10 cellular contexts compared by ENCODE assay signal in the genomic region with DNA sequence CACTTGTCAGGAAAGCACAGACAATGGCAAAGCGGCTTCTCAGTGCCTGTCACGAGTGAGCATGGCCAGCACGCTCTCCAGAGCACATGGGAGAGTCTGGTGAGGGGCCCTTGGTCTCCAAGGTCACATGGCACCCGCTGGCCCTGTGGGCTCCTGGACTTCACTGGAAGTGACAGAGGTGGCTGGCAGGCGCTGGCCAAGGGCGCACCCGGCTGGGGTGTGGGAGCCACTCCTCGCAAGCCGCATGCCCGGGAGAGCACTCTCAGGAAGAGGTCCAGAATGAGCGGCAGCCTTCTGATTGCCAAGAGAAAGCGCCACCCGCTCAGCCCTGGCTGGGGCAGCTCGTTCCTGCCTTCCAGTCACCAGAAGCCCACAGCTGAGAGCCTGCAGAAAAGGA. TPM values are rescaled to one million over a fixed set of nuclear protein-coding genes. Genes with fewer than 3 reads are reported as not detected.
A peak's percentile ranks its signal among the peaks of the same experiment; 100 is the strongest.
DNase-seq lines count a peak whose midpoint lies in the region; ATAC-seq and TF ChIP-seq lines count a peak whose summit lies in the region.
"Had no signal": no experiment of that assay in that cellular context is flagged by ENCODE, and none has a peak within 500 bp of the region (broad histone marks: within the 10 kb centered on the region; RNA-seq: fewer than 3 reads in every experiment).

No MANE protein-coding gene starts in this region.

- H3K27ac ChIP-seq in VCaP (peak overlapping the region; percentile 86), testis (no peak overlapping the region)

- no peaks in the 10 kb centered on the region for H3K27me3 ChIP-seq in testis

- H3K4me1 Mint-ChIP-seq in T-cell, result peaks cover 40 to 45% (median 43%) of the 10 kb centered on the region in 3 donors
- H3K4me1 Mint-ChIP-seq in activated CD4-positive, alpha-beta T cell treated with anti-CD3 and anti-CD28 coated beads for 36 hours, result peaks cover 18% of the 10 kb centered on the region

- no peak for TF ChIP-seq POLR2A in testis (IDR thresholded peaks at IDR 0.05)

- H3K4me3 Mint-ChIP-seq in T-cell, result no peak overlapping the region
- H3K4me3 Mint-ChIP-seq in activated CD4-positive, alpha-beta T cell treated with anti-CD3 and anti-CD28 coated beads for 36 hours, result no peak overlapping the region

- intact Hi-C loops in testis (cut with DNase I; ENCODE audit: low total_unique reads), result no loop called here
- intact Hi-C loops in activated CD4-positive, alpha-beta T cell treated with anti-CD3 and anti-CD28 coated beads for 36 hours (cut with DNase I, micrococcal nuclease), result no loop called here

- peak; percentile 61 for DNase-seq in globus pallidus (ENCODE audit: low spot score)
- peak; percentile 35 for DNase-seq in midbrain (lab: John Stamatoyannopoulos, UW)
- peak; percentile 43 for DNase-seq in testis
- DNase-seq in T-cell, result no peak
- DNase-seq in T-helper 2 cell, result no peak
- no peak for DNase-seq in activated CD4-positive, alpha-beta T cell treated with anti-CD3 and anti-CD28 coated beads for 36 hours
- DNase-seq: activated CD8-positive, alpha-beta memory T cell treated with anti-CD3 and anti-CD28 coated beads for 24 hours; activated gamma-delta T cell had no signal

- H3K9me3 ChIP-seq in testis, result no peaks in the 10 kb centered on the region

- peaks cover 14% of the 10 kb centered on the region for H3K36me3 Mint-ChIP-seq in T-cell
- H3K36me3 Mint-ChIP-seq in activated CD4-positive, alpha-beta T cell treated with anti-CD3 and anti-CD28 coated beads for 36 hours (ENCODE audit: low read depth), result peaks cover 9% of the 10 kb centered on the region

- H3K9me3 Mint-ChIP-seq in T-cell, result no peaks in the 10 kb centered on the region
- H3K9me3 Mint-ChIP-seq in activated CD4-positive, alpha-beta T cell treated with anti-CD3 and anti-CD28 coated beads for 36 hours (ENCODE audit: low read depth), result peaks cover 3% of the 10 kb centered on the region

- CTCF ChIA-PET in T-cell (lab: Charles Lee), result no interaction called here
- CTCF ChIA-PET in activated CD4-positive, alpha-beta T cell treated with anti-CD3 and anti-CD28 coated beads for 36 hours (lab: Charles Lee), result interaction anchor here (0.6 kb wide), 1 partner anchor 91 kb away, joined by 4 read pairs; no protein-coding TSS in a partner anchor

- ATAC-seq in T-cell (replicated peaks in 1 of 4) (no peak), HG02884 (IDR thresholded peaks at IDR 0.05; ENCODE audit: unreplicated experiment) (no peak)
- no peak for ATAC-seq in activated CD4-positive, alpha-beta T cell treated with anti-CD3 and anti-CD28 coated beads for 36 hours

- no peak overlapping the region for H3K4me3 ChIP-seq in testis

- TF ChIP-seq CTCF in VCaP (conservative IDR thresholded peaks at IDR 0.05), result no peak
- no peak for TF ChIP-seq CTCF in testis (IDR thresholded peaks at IDR 0.05)

- H3K4me1 ChIP-seq in testis, result peaks cover 12% of the 10 kb centered on the region

- 62 to 81% methylated on average over 9 to 13 of the region's 14 CpGs for WGBS in testis, 2 donors

- no peak overlapping the region for H3K27ac Mint-ChIP-seq in T-cell
- no peak overlapping the region for H3K27ac Mint-ChIP-seq in activated CD4-positive, alpha-beta T cell treated with anti-CD3 and anti-CD28 coated beads for 36 hours

- POLR2A ChIA-PET in T-cell (lab: Charles Lee), result no interaction called here
- POLR2A ChIA-PET in activated CD4-positive, alpha-beta T cell treated with anti-CD3 and anti-CD28 coated beads for 36 hours (lab: Charles Lee), result no interaction called here

- no peaks in the 10 kb centered on the region for H3K36me3 ChIP-seq in testis (ENCODE audit: low read depth, missing control alignments)

- no peaks in the 10 kb centered on the region for H3K27me3 Mint-ChIP-seq in T-cell
- no peaks in the 10 kb centered on the region for H3K27me3 Mint-ChIP-seq in activated CD4-positive, alpha-beta T cell treated with anti-CD3 and anti-CD28 coated beads for 36 hours

RNA-seq across cellular contexts. Expression of a gene that starts 17.1 kb away (rescaled TPM):
- total RNA-seq in testis (10 to 100 TPM; 46.8 to 57.7 TPM), T-cell (10 to 100 TPM; 49.6 to 79.2 (median 72.6) TPM)
- polyA plus RNA-seq in testis (ENCODE audit: insufficient read depth, low read depth, low replicate concordance), result 41.5 TPM
- 10 to 100 TPM; 15.3 TPM for total RNA-seq in activated CD4-positive, alpha-beta T cell treated with anti-CD3 and anti-CD28 coated beads for 36 hours

Comparison
In these comparisons a context has a peak if more than half of its experiments do, and no peak if none do; other contexts are left out.
1. DNase-seq: peak in globus pallidus (single experiment), midbrain (single experiment) and testis (single experiment); none in T-cell (0 of 34), T-helper 2 cell (0 of 5) and activated CD4-positive, alpha-beta T cell treated with anti-CD3 and anti-CD28 coated beads for 36 hours (single experiment).